7 cellular contexts compared by ENCODE assay signal in the genomic region with DNA sequence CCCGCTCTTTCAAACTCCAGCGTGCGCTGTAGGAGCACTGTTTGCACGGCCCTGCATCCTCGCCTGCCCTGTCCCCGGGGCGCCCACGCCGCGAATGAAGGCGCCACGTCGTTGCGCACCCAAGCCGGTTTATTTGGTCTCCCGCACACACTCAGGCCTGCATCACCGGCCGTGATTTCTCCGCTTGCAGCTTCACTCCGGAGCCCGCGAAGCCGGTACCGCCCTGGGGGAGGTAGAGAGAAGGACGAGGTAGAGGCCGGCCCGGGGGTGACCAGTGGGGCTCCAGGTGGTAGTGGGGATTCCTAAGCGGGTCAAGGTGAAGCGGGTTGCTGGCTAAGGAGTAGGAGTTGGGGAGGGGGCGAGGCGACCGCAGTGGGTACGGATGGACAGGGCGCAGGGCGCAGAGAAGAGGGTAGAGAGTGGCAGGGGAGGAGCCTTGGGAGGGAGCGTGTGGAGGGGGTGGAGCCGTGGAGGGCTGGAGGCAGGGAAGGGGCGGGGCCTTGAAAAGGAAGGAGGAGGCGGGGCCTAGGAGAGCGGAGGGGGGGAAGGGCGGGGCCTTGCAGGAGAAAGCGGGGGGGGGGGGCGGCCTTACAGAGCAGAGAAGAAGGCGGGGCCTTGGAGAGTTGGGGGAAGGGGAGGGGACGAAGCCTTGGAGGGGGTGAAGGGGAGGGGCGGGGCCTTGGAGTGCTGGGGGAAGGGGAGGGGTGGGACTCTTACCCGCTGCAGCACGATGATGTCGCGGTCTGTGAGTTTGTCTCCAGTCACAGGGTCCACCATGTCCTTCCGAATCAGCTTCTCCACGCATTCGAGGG. TPM values are rescaled to one million over a fixed set of nuclear protein-coding genes. Genes with fewer than 3 reads are reported as not detected.
DNase-seq lines count a peak whose midpoint lies in the region; ATAC-seq, FAIRE-seq and TF ChIP-seq lines count a peak whose summit lies in the region.

No MANE protein-coding gene starts in this region.

- no peak overlapping the region for H2AFZ ChIP-seq in Karpas-422 (ENCODE audit: low read length)
- no peak overlapping the region for H2AFZ ChIP-seq in endothelial cell of umbilical vein (ENCODE audit: low read depth, low read length)
- no peak overlapping the region for H2AFZ ChIP-seq in trophoblast cell (ENCODE audit: insufficient read depth, low read length, poor library complexity)

- TF ChIP-seq POLR2A in endothelial cell of umbilical vein (IDR thresholded peaks at IDR 0.05; ENCODE audit: low read depth, low read length): no peak

- no peak overlapping the region for H3K4ac ChIP-seq in trophoblast cell (ENCODE audit: low read depth, low read length)

- no peak for ATAC-seq in HG02981 (IDR thresholded peaks at IDR 0.05; ENCODE audit: unreplicated experiment)

- H4K91ac ChIP-seq in trophoblast cell (ENCODE audit: low read depth, low read length): no peak overlapping the region

- no peak overlapping the region for H3K4me2 ChIP-seq in Karpas-422 (ENCODE audit: low read depth, low read length, poor library complexity, severe bottlenecking)
- no peak overlapping the region for H3K4me2 ChIP-seq in endothelial cell of umbilical vein (ENCODE audit: insufficient read depth, low read length)
- peak overlapping the region; percentile 44 for H3K4me2 ChIP-seq in trophoblast cell (ENCODE audit: low read length)

- H2BK5ac ChIP-seq in trophoblast cell (ENCODE audit: low read depth, low read length, poor library complexity): no peak overlapping the region

- BruUV-seq in endothelial cell of umbilical vein (replicated peaks; lab: Mats Ljungman, UMichigan): no TSS peak

- no peak overlapping the region for H4K8ac ChIP-seq in trophoblast cell (ENCODE audit: low read depth, low read length)

- H3K14ac ChIP-seq in trophoblast cell (ENCODE audit: low read length): no peak overlapping the region

- no peaks in the 10 kb centered on the region for H3K9me3 ChIP-seq in Karpas-422 (ENCODE audit: low read length)
- H3K9me3 ChIP-seq in endothelial cell of umbilical vein (replicated peaks; ENCODE audit: control insufficient read depth, insufficient read depth, low read length): no peaks in the 10 kb centered on the region
- peaks cover 8% of the 10 kb centered on the region for H3K9me3 ChIP-seq in trophoblast cell (ENCODE audit: insufficient read depth, low read depth, low read length)

- intact Hi-C loops in endothelial cell of umbilical vein (cut with micrococcal nuclease): loop anchor here (1.0 to 2.0 kb wide), 2 partner anchors 15 to 120 kb away; no protein-coding TSS in a partner anchor

- no peak overlapping the region for H3K27ac ChIP-seq in Karpas-422 (ENCODE audit: low read length)
- H3K27ac ChIP-seq in endothelial cell of umbilical vein (ENCODE audit: insufficient read depth, low read depth, low read length): peak overlapping the region; percentile 89
- H3K27ac ChIP-seq in trophoblast cell (ENCODE audit: low read depth, low read length): no peak overlapping the region

- no peaks in the 10 kb centered on the region for H3K9me2 ChIP-seq in Karpas-422 (replicated peaks; ENCODE audit: insufficient read depth, low read length)

- DNase-seq in Karpas-422: peak; percentile 94
- peak; percentile 81 to 84 for DNase-seq in activated CD4-positive, alpha-beta T cell treated with anti-CD3 and anti-CD28 coated beads, Interleukin-2, amount 50 U/mL, for 48 hours
- DNase-seq in endothelial cell of umbilical vein (ENCODE audit: low read depth, low spot score): peak; percentile 30
- DNase-seq in trophoblast cell: no peak
- DNase-seq in HCEC 1CT: no peak
- DNase-seq in cerebellar cortex (ENCODE audit: low spot score): no peak

- H4K12ac ChIP-seq in trophoblast cell (ENCODE audit: low read depth, low read length): no peak overlapping the region

- H3K36me3 ChIP-seq in Karpas-422 (ENCODE audit: insufficient read depth, low read length): peaks cover 24% of the 10 kb centered on the region
- H3K36me3 ChIP-seq in endothelial cell of umbilical vein (ENCODE audit: control insufficient read depth in 2 of 2, extremely low read depth in 1 of 2, insufficient read depth in 2 of 2, low read length in 2 of 2): peaks cover 15 to 35% of the 10 kb centered on the region in 2 experiments
- peaks cover 45 to 50% of the 10 kb centered on the region in 2 experiments for H3K36me3 ChIP-seq in trophoblast cell (ENCODE audit: control insufficient read depth in 1 of 2, insufficient read depth in 2 of 2, low read length in 2 of 2)

- FAIRE-seq in endothelial cell of umbilical vein (lab: Jason Lieb, UNC): no peak

- H3K23ac ChIP-seq in trophoblast cell (ENCODE audit: low read length): no peak overlapping the region

- WGBS in trophoblast cell (ENCODE audit: extremely low coverage, insufficient coverage, insufficient read length): no CpG with 5 or more reads among the region's 53 CpGs

- no peak overlapping the region for H3K4me3 ChIP-seq in Karpas-422 (ENCODE audit: low read length)
- no peak overlapping the region for H3K4me3 ChIP-seq in endothelial cell of umbilical vein (replicated peaks in 1 of 3; ENCODE audit: insufficient read depth in 1 of 3, low read depth in 1 of 3, low read length in 3 of 3)
- peak overlapping the region; percentile 21 for H3K4me3 ChIP-seq in trophoblast cell (ENCODE audit: low read depth, low read length)

- no peak overlapping the region for H2BK12ac ChIP-seq in trophoblast cell (ENCODE audit: low read length)

- CTCF ChIA-PET in endothelial cell of umbilical vein (lab: Charles Lee): interaction anchor here (1.0 to 4.6 kb wide), 4 partner anchors 9 to 120 kb away, joined by 3 to 50 read pairs (median 8); no protein-coding TSS in a partner anchor

- H3K18ac ChIP-seq in trophoblast cell (ENCODE audit: low read length): no peak overlapping the region

- no peak overlapping the region for H2AK5ac ChIP-seq in trophoblast cell (ENCODE audit: low read length)

- H3K9me1 ChIP-seq in endothelial cell of umbilical vein (replicated peaks; ENCODE audit: control insufficient read depth, extremely low read depth, insufficient read depth, low read length): no peaks in the 10 kb centered on the region

- peaks cover under 1% of the 10 kb centered on the region; the same call in 1 of the 2 replicates for H3K79me2 ChIP-seq in Karpas-422 (ENCODE audit: low read length)
- H3K79me2 ChIP-seq in endothelial cell of umbilical vein (ENCODE audit: control insufficient read depth, insufficient read depth, low read length): no peaks in the 10 kb centered on the region
- H3K79me2 ChIP-seq in trophoblast cell (ENCODE audit: control insufficient read depth, insufficient read depth, low read length, poor library complexity): no peaks in the 10 kb centered on the region

- H3K9ac ChIP-seq in Karpas-422 (ENCODE audit: low read length) (no peak overlapping the region), endothelial cell of umbilical vein (replicated peaks; ENCODE audit: extremely low read depth, insufficient read depth, low read length) (no peak overlapping the region), trophoblast cell (ENCODE audit: low read length) (peak overlapping the region; percentile 34)

- H3K27me3 ChIP-seq in Karpas-422 (ENCODE audit: low read length) (no peaks in the 10 kb centered on the region), endothelial cell of umbilical vein (ENCODE audit: control insufficient read depth in 2 of 2, insufficient read depth in 2 of 2, low read length in 2 of 2) (no peaks in the 10 kb centered on the region), trophoblast cell (ENCODE audit: insufficient read depth, low read length) (no peaks in the 10 kb centered on the region)

- TF ChIP-seq CTCF in endothelial cell of umbilical vein (IDR thresholded peaks at IDR 0.05; ENCODE audit: extremely low read depth in 1 of 2, insufficient read depth in 1 of 2, low read depth in 1 of 2, low read length in 2 of 2): no peak

- H2BK120ac ChIP-seq in trophoblast cell (ENCODE audit: insufficient read depth, low read length, poor library complexity): no peak overlapping the region

- H3K4me1 ChIP-seq in Karpas-422 (ENCODE audit: low read length) (no peaks in the 10 kb centered on the region), endothelial cell of umbilical vein (ENCODE audit: control insufficient read depth, extremely low read depth, insufficient read depth, low read length) (peaks cover 22% of the 10 kb centered on the region), trophoblast cell (ENCODE audit: control insufficient read depth in 1 of 2, insufficient read depth in 2 of 2, low read length in 2 of 2) (peaks cover 6 to 10% of the 10 kb centered on the region in 2 experiments)

- no peaks in the 10 kb centered on the region for H3K79me1 ChIP-seq in trophoblast cell (ENCODE audit: low read length)

- dilution Hi-C loops in endothelial cell of umbilical vein (cut with MboI; ENCODE audit: extremely low pct_ligation_motif_present, low sequenced_read_pairs): no loop called here

- POLR2A ChIA-PET in endothelial cell of umbilical vein (lab: Charles Lee): interaction anchor here (0.6 to 1.0 kb wide), 2 partner anchors 58 to 120 kb away, joined by 3 to 6 read pairs; no protein-coding TSS in a partner anchor

- no peaks in the 10 kb centered on the region; the same call in 1 of the 2 replicates for H4K20me1 ChIP-seq in Karpas-422 (ENCODE audit: insufficient read depth, low read depth, low read length)
- H4K20me1 ChIP-seq in endothelial cell of umbilical vein (replicated peaks; ENCODE audit: control insufficient read depth, extremely low read depth, insufficient read depth, low read length): no peaks in the 10 kb centered on the region

RNA-seq across cellular contexts. Expression of a gene that starts 24.6 kb away (rescaled TPM):
- total RNA-seq in Karpas-422 (2014; rRNA removed; shearing (Covaris generic); ENCODE audit: low replicate concordance): 68.5 and 136 TPM in 2 replicates
- total RNA-seq in endothelial cell of umbilical vein: 77.5 and 79.8 TPM in 2 replicates
- 128 and 199 TPM in 2 replicates for polyA plus RNA-seq in endothelial cell of umbilical vein
- polyA plus RNA-seq in endothelial cell of umbilical vein (2011; cell fraction: cytosol; rRNA removed): 127 and 148 TPM in 2 replicates
- polyA plus RNA-seq in endothelial cell of umbilical vein (2011; cell fraction: nucleus; rRNA removed): 96.2 and 134 TPM in 2 replicates
- 106 and 132 TPM in 2 replicates for polyA plus RNA-seq in endothelial cell of umbilical vein (2012)
- polyA minus RNA-seq in endothelial cell of umbilical vein: 81.8 and 82.4 TPM in 2 replicates
- 70.6 TPM for polyA minus RNA-seq in endothelial cell of umbilical vein (2011; cell fraction: cytosol; rRNA and poly(A)+ RNA removed)
- 19.5 and 30.8 TPM in 2 replicates for polyA minus RNA-seq in endothelial cell of umbilical vein (2011; cell fraction: nucleus; rRNA and poly(A)+ RNA removed)
- polyA plus RNA-seq in trophoblast cell (2013): 47.8 and 53.3 TPM in 2 replicates

RNA-seq across cellular contexts. Expression of a gene that starts 25.3 kb away (rescaled TPM):
- 1.3 and 3.8 TPM in 2 replicates for total RNA-seq in Karpas-422 (2014; rRNA removed; shearing (Covaris generic); ENCODE audit: low replicate concordance)
- total RNA-seq in endothelial cell of umbilical vein: 1.5 and 2.6 TPM in 2 replicates
- polyA plus RNA-seq in endothelial cell of umbilical vein: 2.9 and 3.0 TPM in 2 replicates
- polyA plus RNA-seq in endothelial cell of umbilical vein (2011; cell fraction: cytosol; rRNA removed): 1.5 and 2.8 TPM in 2 replicates
- polyA plus RNA-seq in endothelial cell of umbilical vein (2011; cell fraction: nucleus; rRNA removed): 1.3 and 2.4 TPM in 2 replicates
- 2.2 and 4.0 TPM in 2 replicates for polyA plus RNA-seq in endothelial cell of umbilical vein (2012)
- polyA minus RNA-seq in endothelial cell of umbilical vein: 0.62 and 2.1 TPM in 2 replicates
- polyA minus RNA-seq in endothelial cell of umbilical vein (2011; cell fraction: cytosol; rRNA and poly(A)+ RNA removed): 3.9 TPM
- 1.0 and 2.4 TPM in 2 replicates for polyA minus RNA-seq in endothelial cell of umbilical vein (2011; cell fraction: nucleus; rRNA and poly(A)+ RNA removed)
- 5.6 and 6.7 TPM in 2 replicates for polyA plus RNA-seq in trophoblast cell (2013)

RNA-seq across cellular contexts. Expression of a gene that starts 28.0 kb away (rescaled TPM):
- 0.22 TPM in 1 of 2 replicates, not detected in the other for total RNA-seq in Karpas-422 (2014; rRNA removed; shearing (Covaris generic); ENCODE audit: low replicate concordance)
- total RNA-seq in endothelial cell of umbilical vein: 94.4 and 96.1 TPM in 2 replicates
- 52.7 and 68.3 TPM in 2 replicates for polyA plus RNA-seq in endothelial cell of umbilical vein
- 33.7 and 37.1 TPM in 2 replicates for polyA plus RNA-seq in endothelial cell of umbilical vein (2011; cell fraction: cytosol; rRNA removed)
- 27.1 and 34.4 TPM in 2 replicates for polyA plus RNA-seq in endothelial cell of umbilical vein (2011; cell fraction: nucleus; rRNA removed)
- polyA plus RNA-seq in endothelial cell of umbilical vein (2012): 73.5 and 116 TPM in 2 replicates
- polyA minus RNA-seq in endothelial cell of umbilical vein: 18.1 and 19.8 TPM in 2 replicates
- polyA minus RNA-seq in endothelial cell of umbilical vein (2011; cell fraction: cytosol; rRNA and poly(A)+ RNA removed): not detected
- 5.0 and 17.0 TPM in 2 replicates for polyA minus RNA-seq in endothelial cell of umbilical vein (2011; cell fraction: nucleus; rRNA and poly(A)+ RNA removed)
- 8.2 and 9.4 TPM in 2 replicates for polyA plus RNA-seq in trophoblast cell (2013)

RNA-seq across cellular contexts. Expression of a gene that starts 35.2 kb away (rescaled TPM):
- total RNA-seq in Karpas-422 (2014; rRNA removed; shearing (Covaris generic); ENCODE audit: low replicate concordance): 8.7 and 12.8 TPM in 2 replicates
- 35.6 and 37.0 TPM in 2 replicates for total RNA-seq in endothelial cell of umbilical vein
- 1.6 and 1.9 TPM in 2 replicates for polyA plus RNA-seq in endothelial cell of umbilical vein
- 2.3 and 2.7 TPM in 2 replicates for polyA plus RNA-seq in endothelial cell of umbilical vein (2011; cell fraction: cytosol; rRNA removed)
- 6.5 and 7.1 TPM in 2 replicates for polyA plus RNA-seq in endothelial cell of umbilical vein (2011; cell fraction: nucleus; rRNA removed)
- polyA plus RNA-seq in endothelial cell of umbilical vein (2012): 9.6 and 15.0 TPM in 2 replicates
- polyA minus RNA-seq in endothelial cell of umbilical vein: 1.9 and 2.5 TPM in 2 replicates
- polyA minus RNA-seq in endothelial cell of umbilical vein (2011; cell fraction: cytosol; rRNA and poly(A)+ RNA removed): 7.4 TPM
- 3.0 and 7.4 TPM in 2 replicates for polyA minus RNA-seq in endothelial cell of umbilical vein (2011; cell fraction: nucleus; rRNA and poly(A)+ RNA removed)
- polyA plus RNA-seq in trophoblast cell (2013): 12.9 and 13.4 TPM in 2 replicates

RNA-seq across cellular contexts. Expression of a gene that starts 43.3 kb away (rescaled TPM):
- 1.8 and 3.5 TPM in 2 replicates for total RNA-seq in Karpas-422 (2014; rRNA removed; shearing (Covaris generic); ENCODE audit: low replicate concordance)
- 98.2 and 134 TPM in 2 replicates for total RNA-seq in endothelial cell of umbilical vein
- polyA plus RNA-seq in endothelial cell of umbilical vein: 197 and 215 TPM in 2 replicates
- polyA plus RNA-seq in endothelial cell of umbilical vein (2011; cell fraction: cytosol; rRNA removed): 103 and 152 TPM in 2 replicates
- 205 and 270 TPM in 2 replicates for polyA plus RNA-seq in endothelial cell of umbilical vein (2011; cell fraction: nucleus; rRNA removed)
- polyA plus RNA-seq in endothelial cell of umbilical vein (2012): 107 and 161 TPM in 2 replicates
- 82.9 and 90.9 TPM in 2 replicates for polyA minus RNA-seq in endothelial cell of umbilical vein
- not detected for polyA minus RNA-seq in endothelial cell of umbilical vein (2011; cell fraction: cytosol; rRNA and poly(A)+ RNA removed)
- polyA minus RNA-seq in endothelial cell of umbilical vein (2011; cell fraction: nucleus; rRNA and poly(A)+ RNA removed): 20.5 and 29.6 TPM in 2 replicates
- polyA plus RNA-seq in trophoblast cell (2013): 35.6 and 38.5 TPM in 2 replicates

Comparison
In these comparisons a context has a peak if more than half of its experiments do, and no peak if none do; other contexts are left out.
1. DNase-seq: peak in Karpas-422 (single experiment), activated CD4-positive, alpha-beta T cell treated with anti-CD3 and anti-CD28 coated beads, Interleukin-2, amount 50 U/mL, for 48 hours (2 of 2) and endothelial cell of umbilical vein (single experiment); none in trophoblast cell (0 of 2), HCEC 1CT (single experiment) and cerebellar cortex (single experiment).
2. RNA of a gene that starts 28.0 kb away (total RNA-seq): 94.4 to 96.1 TPM in endothelial cell of umbilical vein; 0.22 TPM in Karpas-422; every median in the first group is over 10 times any median in the second.